ENCODE assay signal across 9 cellular contexts in genomic region chr11:317668-318406, GRCh38. TPM values are rescaled to one million over a fixed set of nuclear protein-coding genes. Genes with fewer than 3 reads are reported as not detected.
DNase-seq lines count a peak whose midpoint lies in the region; ATAC-seq and TF ChIP-seq lines count a peak whose summit lies in the region.
"Not testable (repeated sequence)": the region's sequence is repeated elsewhere in the genome, so short reads cannot be mapped to it uniquely, and the experiment has no call there.
"Had no signal": no experiment of that assay in that cellular context is flagged by ENCODE, and none has a peak within 500 bp of the region (broad histone marks: within the 10 kb centered on the region; RNA-seq: fewer than 3 reads in every experiment).

No MANE protein-coding gene starts in this region.

- CTCF ChIA-PET in activated B cell treated with CpG ODN at 0.5 μM for 24 hours (lab: Charles Lee), result interaction anchor here (1.0 to 3.1 kb wide), 4 partner anchors 9 to 67 kb away, joined by 3 to 27 read pairs (median 6); partner anchors contain the start of gene IFITM2

- peak overlapping the region; percentile 68 for H3K27ac Mint-ChIP-seq in activated B cell treated with CpG ODN at 0.5 μM for 24 hours

- peak overlapping the region; percentile 58 for H3K4me3 Mint-ChIP-seq in activated B cell treated with CpG ODN at 0.5 μM for 24 hours

- H3K27ac ChIP-seq in lower lobe of right lung (peak overlapping the region; percentile 82), psoas muscle (peak overlapping the region; percentile 53), vagina (peak overlapping the region; percentile 97)

- intact Hi-C loops in activated B cell treated with CpG ODN at 0.5 μM for 24 hours (cut with micrococcal nuclease), result loop anchor here (1.0 kb wide), 1 partner anchor 9 kb away; no protein-coding TSS in a partner anchor
- intact Hi-C loops in lower lobe of right lung (cut with DNase I); psoas muscle (cut with DNase I); vagina (cut with DNase I): not testable (repeated sequence)

- 35 to 61% (median 37%) methylated on average over 8 to 16 of the region's 30 CpGs for WGBS in psoas muscle, 3 donors

- peak overlapping the region; percentile 49 for H3K9ac ChIP-seq in adipocyte (ENCODE audit: low read length)

- not testable (repeated sequence) for H3K27me3 Mint-ChIP-seq in activated B cell treated with CpG ODN at 0.5 μM for 24 hours

- H3K4me3 ChIP-seq in GM06990 (replicated peaks; ENCODE audit: low read depth, low read length) (peak overlapping the region; percentile 38), adipocyte (ENCODE audit: low read length) (peak overlapping the region; percentile 28), fibroblast of the aortic adventitia (ENCODE audit: low read depth, low read length) (peak overlapping the region; percentile 52), lower lobe of right lung (peak overlapping the region; percentile 61), psoas muscle (peak overlapping the region; percentile 67), vagina (peak overlapping the region; percentile 26 to 28)

- not testable (repeated sequence) for DNase-seq in GM06990 (ENCODE audit: extremely low read depth, insufficient read length); activated B cell treated with CpG ODN at 0.5 μM for 24 hours; adipocyte (ENCODE audit: low read depth); fibroblast of the aortic adventitia (ENCODE audit: low read depth); lower lobe of right lung; vagina (ENCODE audit: extremely low spot score in 2 of 2)
- DNase-seq in psoas muscle, result peak in 1 of 2 donors; percentile 42

- not testable (repeated sequence) for H3K27me3 ChIP-seq in GM06990 (replicated peaks; ENCODE audit: control insufficient read depth, insufficient read depth, low read length); adipocyte (replicated peaks; ENCODE audit: control insufficient read depth, insufficient read depth, low read length); lower lobe of right lung (ENCODE audit: low read depth); vagina
- peaks cover 0 to 32% (median 7%) of the 10 kb centered on the region in 3 donors for H3K27me3 ChIP-seq in psoas muscle (ENCODE audit: insufficient read depth in 3 of 3, low read length in 2 of 3)

- H3K4me1 ChIP-seq in adipocyte (ENCODE audit: control insufficient read depth, insufficient read depth, low read length), result peaks cover 22% of the 10 kb centered on the region
- peaks cover 43% of the 10 kb centered on the region for H3K4me1 ChIP-seq in lower lobe of right lung
- not testable (repeated sequence) for H3K4me1 ChIP-seq in psoas muscle
- H3K4me1 ChIP-seq in vagina, result peaks cover 34% of the 10 kb centered on the region

- ATAC-seq in HG03175 (IDR thresholded peaks at IDR 0.05; ENCODE audit: unreplicated experiment), result peak; percentile 4
- ATAC-seq in activated B cell treated with CpG ODN at 0.5 μM for 24 hours (ENCODE audit: low read depth), result not testable (repeated sequence)
- ATAC-seq in lower lobe of right lung, result peak in 1 of 2 donors; percentile 0
- peak in 1 of 4 donors; percentile 2 for ATAC-seq in psoas muscle

- POLR2A ChIA-PET in activated B cell treated with CpG ODN at 0.5 μM for 24 hours (lab: Charles Lee), result interaction anchor here (0.5 to 2.3 kb wide), 10 partner anchors 9 to 130 kb away, joined by 3 to 22 read pairs (median 4); partner anchors contain the start of genes BET1L, IFITM2, PSMD13 and RIC8A

- not testable (repeated sequence) for H3K36me3 Mint-ChIP-seq in activated B cell treated with CpG ODN at 0.5 μM for 24 hours (ENCODE audit: low read depth)

- not testable (repeated sequence) for H3K9me3 ChIP-seq in adipocyte (ENCODE audit: control insufficient read depth, low read length); lower lobe of right lung; psoas muscle; vagina

- H3K36me3 ChIP-seq in GM06990 (ENCODE audit: control insufficient read depth, insufficient read depth, low read length); adipocyte (ENCODE audit: control insufficient read depth, insufficient read depth, low read length, severe bottlenecking); lower lobe of right lung; psoas muscle (ENCODE audit: insufficient read depth in 1 of 2, low read depth in 1 of 2); vagina: not testable (repeated sequence)

- peaks cover 53% of the 10 kb centered on the region for H3K4me1 Mint-ChIP-seq in activated B cell treated with CpG ODN at 0.5 μM for 24 hours

- not testable (repeated sequence) for H3K9me3 Mint-ChIP-seq in activated B cell treated with CpG ODN at 0.5 μM for 24 hours

- not testable (repeated sequence) for TF ChIP-seq POLR2A in vagina (IDR thresholded peaks at IDR 0.05)

- not testable (repeated sequence) for TF ChIP-seq CTCF in GM06990 (IDR thresholded peaks at IDR 0.05; ENCODE audit: insufficient read depth, low read length, poor library complexity, severe bottlenecking); activated B cell treated with CpG ODN at 0.5 μM for 24 hours (IDR thresholded peaks at IDR 0.05); fibroblast of the aortic adventitia (IDR thresholded peaks at IDR 0.05; ENCODE audit: insufficient read depth, low read length); lower lobe of right lung (IDR thresholded peaks at IDR 0.05); psoas muscle (IDR thresholded peaks at IDR 0.05); vagina (IDR thresholded peaks at IDR 0.05)

RNA-seq across cellular contexts. Expression of gene IFITM3, which starts 2.8 kb away (rescaled TPM):
- total RNA-seq in activated B cell treated with CpG ODN at 0.5 μM for 24 hours, result 14.8 and 17.0 TPM in 2 replicates
- 34.3 and 95.4 TPM in 2 replicates for total RNA-seq in fibroblast of the aortic adventitia (ENCODE audit: low replicate concordance)
- total RNA-seq in lower lobe of right lung, result 767 TPM
- 100 to 1,000 TPM; 136 to 234 (median 202) TPM for total RNA-seq in psoas muscle
- 100 to 1,000 TPM; 186 to 557 (median 260) TPM for polyA plus RNA-seq in psoas muscle
- total RNA-seq in vagina, result 908 TPM

RNA-seq across cellular contexts. Expression of gene IFITM1, which starts 4.0 kb away (rescaled TPM):
- total RNA-seq in activated B cell treated with CpG ODN at 0.5 μM for 24 hours, result 21.2 and 25.3 TPM in 2 replicates
- total RNA-seq in fibroblast of the aortic adventitia (ENCODE audit: low replicate concordance), result 20.9 and 24.2 TPM in 2 replicates
- total RNA-seq in lower lobe of right lung, result 128 TPM
- total RNA-seq in psoas muscle, result 100 to 1,000 TPM in 1 of 4 donors, 10 to 100 TPM in 3; 44.0 to 105 (median 71.3) TPM
- 100 to 1,000 TPM in 1 of 3 donors, 10 to 100 TPM in 2; 39.7 to 107 (median 69.7) TPM for polyA plus RNA-seq in psoas muscle
- 379 TPM for total RNA-seq in vagina

RNA-seq across cellular contexts. Expression of gene IFITM2, which starts 10.2 kb away (rescaled TPM):
- total RNA-seq in activated B cell treated with CpG ODN at 0.5 μM for 24 hours (112 and 125 TPM in 2 replicates), fibroblast of the aortic adventitia (ENCODE audit: low replicate concordance) (50.1 and 88.1 TPM in 2 replicates), lower lobe of right lung (607 TPM), psoas muscle (100 to 1,000 TPM; 131 to 161 (median 136) TPM), vagina (780 TPM)
- polyA plus RNA-seq in psoas muscle, result 100 to 1,000 TPM; 109 to 371 (median 181) TPM

RNA-seq across cellular contexts. Expression of gene IFITM5, which starts 18.5 kb away (rescaled TPM):
- total RNA-seq in activated B cell treated with CpG ODN at 0.5 μM for 24 hours, result not detected in 2 replicates
- not detected in 2 replicates for total RNA-seq in fibroblast of the aortic adventitia (ENCODE audit: low replicate concordance)
- total RNA-seq in lower lobe of right lung, result not detected
- not detected for total RNA-seq in psoas muscle
- not detected for polyA plus RNA-seq in psoas muscle
- not detected for total RNA-seq in vagina
- total RNA-seq: dermis microvascular lymphatic vessel endothelial cell had no signal

RNA-seq across cellular contexts. Expression of gene PGGHG, which starts 28.9 kb away (rescaled TPM):
- total RNA-seq in activated B cell treated with CpG ODN at 0.5 μM for 24 hours, result 62.3 and 74.1 TPM in 2 replicates
- total RNA-seq in fibroblast of the aortic adventitia (ENCODE audit: low replicate concordance), result 5.3 and 6.9 TPM in 2 replicates
- total RNA-seq in lower lobe of right lung, result 163 TPM
- 1 to 10 TPM; 2.9 to 5.1 (median 3.9) TPM for total RNA-seq in psoas muscle
- 1 to 10 TPM; 2.7 to 8.6 (median 4.0) TPM for polyA plus RNA-seq in psoas muscle
- total RNA-seq in vagina, result 46.7 TPM
